20 cellular contexts compared by ENCODE assay signal in the genomic region with DNA sequence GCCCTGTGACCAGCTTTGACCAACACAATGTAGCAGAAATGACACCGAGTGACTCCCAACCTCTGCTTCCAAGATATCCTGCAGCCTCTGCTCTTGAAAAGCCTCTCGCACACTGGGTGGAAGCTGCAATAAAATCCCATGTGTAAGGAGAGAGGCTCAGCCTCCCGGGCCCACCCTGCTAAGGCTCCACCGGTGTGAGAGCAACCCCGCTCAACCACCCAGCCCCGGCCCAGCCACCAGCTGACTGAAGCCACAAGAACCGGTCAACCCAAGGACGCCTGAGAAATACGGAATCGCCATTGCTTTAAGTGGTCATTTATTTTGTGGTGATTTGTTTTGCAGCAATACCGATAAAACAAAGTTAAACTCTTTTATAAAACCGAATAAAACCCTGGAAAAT.
DNase-seq lines count a peak whose midpoint lies in the region; ATAC-seq and TF ChIP-seq lines count a peak whose summit lies in the region.
"Had no signal": no experiment of that assay in that cellular context is flagged by ENCODE, and none has a peak within 500 bp of the region (broad histone marks: within the 10 kb centered on the region; RNA-seq: fewer than 3 reads in every experiment).

No MANE protein-coding gene starts in this region.

- H3K23ac ChIP-seq in neuronal stem cell (ENCODE audit: low read depth, low read length, poor library complexity), result no peak overlapping the region

- intact Hi-C loops in left lung (cut with DNase I), result no loop called here

- H2AFZ ChIP-seq in neuronal stem cell (ENCODE audit: low read length) (no peak overlapping the region), smooth muscle cell (ENCODE audit: low read depth) (peak overlapping the region; percentile 28)

- no peak overlapping the region for H3K4ac ChIP-seq in neuronal stem cell (ENCODE audit: low read length)

- H3K18ac ChIP-seq in neuronal stem cell (ENCODE audit: low read length), result no peak overlapping the region

- no peak overlapping the region for H2BK15ac ChIP-seq in neuronal stem cell (ENCODE audit: low read length)

- peaks cover 6% of the 10 kb centered on the region for H3K36me3 Mint-ChIP-seq in mesothelial cell of epicardium
- H3K36me3 Mint-ChIP-seq: CD14-positive monocyte; CD4-positive, alpha-beta memory T cell; CD4-positive, CD25-positive, alpha-beta regulatory T cell; CD8-positive, alpha-beta memory T cell had no signal

- peaks cover 30% of the 10 kb centered on the region for H3K9me3 ChIP-seq in WERI-Rb-1 (ENCODE audit: severe bottlenecking)
- no peaks in the 10 kb centered on the region for H3K9me3 ChIP-seq in neuronal stem cell (replicated peaks in 1 of 2; ENCODE audit: control insufficient read depth in 2 of 2, insufficient read depth in 1 of 2, low read depth in 1 of 2, low read length in 2 of 2)
- no peaks in the 10 kb centered on the region for H3K9me3 ChIP-seq in smooth muscle cell (replicated peaks; ENCODE audit: low read depth)
- H3K9me3 ChIP-seq in left lung, result peaks cover 0 to 5% of the 10 kb centered on the region in 2 donors
- H3K9me3 ChIP-seq: BE2C had no signal

- H3K79me1 ChIP-seq in neuronal stem cell (ENCODE audit: low read depth, low read length), result no peaks in the 10 kb centered on the region

- H3K9ac ChIP-seq in neuronal stem cell (ENCODE audit: low read depth, low read length, poor library complexity) (no peak overlapping the region), smooth muscle cell (ENCODE audit: low read depth) (no peak overlapping the region)
- H3K9ac ChIP-seq: BLaER1 had no signal

- no peak overlapping the region for H4K8ac ChIP-seq in neuronal stem cell (ENCODE audit: low read depth, low read length)

- H3K4me3 ChIP-seq in WERI-Rb-1 (ENCODE audit: low read depth, low read length) (no peak overlapping the region), neuronal stem cell (ENCODE audit: low read length in 2 of 2) (no peak overlapping the region), smooth muscle cell (no peak overlapping the region), left lung (no peak overlapping the region)
- H3K4me3 ChIP-seq: BLaER1 had no signal

- H3K9me3 Mint-ChIP-seq in mesothelial cell of epicardium, result peaks cover 32% of the 10 kb centered on the region

- peak overlapping the region; percentile 61 for H3K27ac Mint-ChIP-seq in mesothelial cell of epicardium
- H3K27ac Mint-ChIP-seq: CD14-positive monocyte; CD4-positive, alpha-beta memory T cell; CD4-positive, CD25-positive, alpha-beta regulatory T cell had no signal

- no peak overlapping the region for H2BK5ac ChIP-seq in neuronal stem cell (ENCODE audit: low read length)

- H3K79me2 ChIP-seq in smooth muscle cell (ENCODE audit: low read depth), result no peaks in the 10 kb centered on the region

- ATAC-seq in left lung, result no peak

- H3K4me2 ChIP-seq in neuronal stem cell (ENCODE audit: insufficient read depth, low read length, poor library complexity, severe bottlenecking), result no peak overlapping the region
- no peak overlapping the region for H3K4me2 ChIP-seq in smooth muscle cell
- H3K4me2 ChIP-seq: BLaER1 had no signal

- no peak overlapping the region for H2AK5ac ChIP-seq in neuronal stem cell (ENCODE audit: low read depth, low read length)

- H3K36me3 ChIP-seq in WERI-Rb-1 (no peaks in the 10 kb centered on the region), neuronal stem cell (replicated peaks in 1 of 2; ENCODE audit: control insufficient read depth in 2 of 2, insufficient read depth in 2 of 2, low read length in 2 of 2) (no peaks in the 10 kb centered on the region), smooth muscle cell (ENCODE audit: low read depth) (no peaks in the 10 kb centered on the region), left lung (no peaks in the 10 kb centered on the region)
- H3K36me3 ChIP-seq: BE2C, BLaER1 had no signal

- no peaks in the 10 kb centered on the region for H3K27me3 Mint-ChIP-seq in mesothelial cell of epicardium (ENCODE audit: low read depth)
- H3K27me3 Mint-ChIP-seq: CD4-positive, alpha-beta memory T cell; CD8-positive, alpha-beta memory T cell had no signal

- no peaks in the 10 kb centered on the region for H4K20me1 ChIP-seq in smooth muscle cell (ENCODE audit: low read depth)
- H4K20me1 ChIP-seq: BLaER1 had no signal

- H2BK120ac ChIP-seq in neuronal stem cell (ENCODE audit: low read depth, low read length), result no peak overlapping the region

- H4K91ac ChIP-seq in neuronal stem cell (ENCODE audit: low read depth, low read length, poor library complexity), result no peak overlapping the region

- no peak overlapping the region for H2BK12ac ChIP-seq in neuronal stem cell (ENCODE audit: low read length)

- peak overlapping the region; percentile 13 for H3K27ac ChIP-seq in WERI-Rb-1
- H3K27ac ChIP-seq in neuronal stem cell (replicated peaks; ENCODE audit: low read length), result no peak overlapping the region
- no peak overlapping the region for H3K27ac ChIP-seq in smooth muscle cell (ENCODE audit: low read depth)
- no peak overlapping the region for H3K27ac ChIP-seq in left lung
- H3K27ac ChIP-seq: BLaER1 had no signal

- no peaks in the 10 kb centered on the region for H3K27me3 ChIP-seq in WERI-Rb-1 (ENCODE audit: insufficient read depth, low read depth, severe bottlenecking)
- H3K27me3 ChIP-seq in neuronal stem cell (ENCODE audit: control insufficient read depth in 3 of 3, insufficient read depth in 3 of 3, low read depth in 1 of 3, low read length in 3 of 3), result no peaks in the 10 kb centered on the region
- H3K27me3 ChIP-seq in smooth muscle cell (ENCODE audit: low read depth), result no peaks in the 10 kb centered on the region
- no peaks in the 10 kb centered on the region for H3K27me3 ChIP-seq in left lung
- H3K27me3 ChIP-seq: BE2C, BLaER1 had no signal

- H3K4me3 Mint-ChIP-seq in mesothelial cell of epicardium, result no peak overlapping the region
- H3K4me3 Mint-ChIP-seq: CD14-positive monocyte; CD4-positive, alpha-beta memory T cell; CD4-positive, CD25-positive, alpha-beta regulatory T cell; CD8-positive, alpha-beta memory T cell had no signal

- DNase-seq in WERI-Rb-1, result no peak
- no peak for DNase-seq in mesothelial cell of epicardium (ENCODE audit: low spot score in 2 of 2, unreplicated experiment in 2 of 2)
- no peak for DNase-seq in neuronal stem cell (ENCODE audit: low spot score)
- DNase-seq in smooth muscle cell (lab: John Stamatoyannopoulos, UW; ENCODE audit: unreplicated experiment), result no peak
- DNase-seq in activated naive CD4-positive, alpha-beta T cell treated with anti-CD3 and anti-CD28 coated beads, Interleukin-2, amount 50 U/mL, for 16 hours, result no peak
- no peak for DNase-seq in NCI-H2196 treated with DMSO at 0.1 percent for 48 hours (lab: John Stamatoyannopoulos, UW; ENCODE audit: unreplicated experiment)
- no peak for DNase-seq in left lung
- DNase-seq: 8988T; ACHN; BE2C; C1 segment of cervical spinal cord; CD4-positive, alpha-beta memory T cell; CD4-positive, CD25-positive, alpha-beta regulatory T cell; CD8-positive, alpha-beta memory T cell; COR-L47; DMS 273 treated with DMSO at 0.1 percent for 48 hours; DMS79 treated with DMSO at 0.1 percent for 48 hours; GF-D8 had no signal

- peak overlapping the region; percentile 5 for H3K14ac ChIP-seq in neuronal stem cell (ENCODE audit: low read length)

- H3K4me1 Mint-ChIP-seq in mesothelial cell of epicardium, result peaks cover 12% of the 10 kb centered on the region
- H3K4me1 Mint-ChIP-seq: CD14-positive monocyte; CD4-positive, alpha-beta memory T cell; CD4-positive, CD25-positive, alpha-beta regulatory T cell; CD8-positive, alpha-beta memory T cell had no signal

- WGBS in neuronal stem cell (ENCODE audit: extremely low coverage in 2 of 2, insufficient read length in 2 of 2, insufficient replicate concordance in 1 of 2), 2 donors, result no CpG with 5 or more reads among the region's 12 CpGs
- 87% methylated on average over 12 of the region's 12 CpGs for WGBS in smooth muscle cell (ENCODE audit: low lambda C conversion rate)

- H3K4me1 ChIP-seq in neuronal stem cell (ENCODE audit: control insufficient read depth in 2 of 2, insufficient read depth in 1 of 2, low read depth in 1 of 2, low read length in 2 of 2), result no peaks in the 10 kb centered on the region
- no peaks in the 10 kb centered on the region for H3K4me1 ChIP-seq in smooth muscle cell (ENCODE audit: low read depth)
- H3K4me1 ChIP-seq in left lung, result no peaks in the 10 kb centered on the region
- H3K4me1 ChIP-seq: BE2C, BLaER1 had no signal

- H3F3A ChIP-seq in smooth muscle cell (ENCODE audit: low read depth), result peaks cover 9% of the 10 kb centered on the region

- TF ChIP-seq CTCF in WERI-Rb-1 (IDR thresholded peaks at IDR 0.05; ENCODE audit: low read depth, low read length) (no peak), mesothelial cell of epicardium (IDR thresholded peaks at IDR 0.05; ENCODE audit: unreplicated experiment) (no peak), smooth muscle cell (IDR thresholded peaks at IDR 0.05; ENCODE audit: borderline replicate concordance, insufficient read depth, poor library complexity, severe bottlenecking) (no peak), left lung (IDR thresholded peaks at IDR 0.05) (no peak)
